In genomic region chr6:127768223-127768622, GRCh38 we compare ENCODE assay signal across 24 cellular contexts.
"Had no signal": no experiment of that assay in that cellular context is flagged by ENCODE, and none has a peak within 500 bp of the region (broad histone marks: within the 10 kb centered on the region; RNA-seq: fewer than 3 reads in every experiment).

No MANE protein-coding gene starts in this region.

- H3K27ac ChIP-seq: epithelial cell of prostate, esophagus muscularis mucosa, gastrocnemius medialis, heart right ventricle, neural progenitor cell, ovary, suprapubic skin, thyroid gland had no signal

- H3K27me3 ChIP-seq: esophagus muscularis mucosa, gastrocnemius medialis, heart right ventricle, neural progenitor cell, ovary, suprapubic skin, thyroid gland had no signal

- H2AFZ ChIP-seq: neural progenitor cell had no signal

- H3K27me3 Mint-ChIP-seq: progenitor cell of endocrine pancreas, type B pancreatic cell had no signal

- H3K4me1 Mint-ChIP-seq: natural killer cell, neural progenitor cell had no signal

- H3K36me3 Mint-ChIP-seq: natural killer cell, neural progenitor cell, type B pancreatic cell had no signal

- DNase-seq: effector memory CD4-positive, alpha-beta T cell; gastrocnemius medialis; heart right ventricle; hypothalamus; islet precursor cell; mammary epithelial cell; mucosa of descending colon; natural killer cell; nucleus accumbens; ovary; right cardiac atrium; stimulated activated CD4-positive, alpha-beta T cell treated with anti-CD3 and anti-CD28 coated beads, Interleukin-4, amount 100 ng/mL, for 1 hour; stimulated activated CD8-positive, alpha-beta memory T cell treated with anti-CD3 and anti-CD28 coated beads, Interleukin-4, amount 100 ng/mL, for 48 hours; stimulated activated naive CD8-positive, alpha-beta T cell treated with anti-CD3 and anti-CD28 coated beads, Interleukin-15, Interleukin-2, amounts not matched to agents 100 U/mL and 50 U/mL, for 24 hours; thyroid gland had no signal

- H3K4me2 ChIP-seq: neural progenitor cell had no signal

- H3K27ac Mint-ChIP-seq: natural killer cell; neural progenitor cell; progenitor cell of endocrine pancreas; stimulated activated effector memory CD8-positive, alpha-beta T cell treated with anti-CD3 and anti-CD28 coated beads, Interleukin-12 subunit alpha, Interleukin-12 subunit beta, amount 100 ng/mL, for 72 hours; type B pancreatic cell had no signal

- FAIRE-seq: urothelium cell line had no signal

- H3K4me1 ChIP-seq: esophagus muscularis mucosa, gastrocnemius medialis, heart right ventricle, neural progenitor cell, suprapubic skin, thyroid gland had no signal

- H3K4me3 ChIP-seq: esophagus muscularis mucosa, gastrocnemius medialis, heart right ventricle, mucosa of descending colon, neural progenitor cell, ovary, suprapubic skin, thyroid gland had no signal

- H3K9ac ChIP-seq: neural progenitor cell had no signal

- H3K36me3 ChIP-seq: esophagus muscularis mucosa, gastrocnemius medialis, heart right ventricle, neural progenitor cell, ovary, suprapubic skin, thyroid gland had no signal

- H3K9me3 ChIP-seq: esophagus muscularis mucosa, gastrocnemius medialis, mucosa of descending colon, ovary, suprapubic skin, thyroid gland had no signal

- H3K9me3 Mint-ChIP-seq: neural progenitor cell; stimulated activated effector memory CD8-positive, alpha-beta T cell treated with anti-CD3 and anti-CD28 coated beads, Interleukin-12 subunit alpha, Interleukin-12 subunit beta, amount 100 ng/mL, for 72 hours; type B pancreatic cell had no signal

- H3K4me3 Mint-ChIP-seq: natural killer cell; neural progenitor cell; stimulated activated effector memory CD8-positive, alpha-beta T cell treated with anti-CD3 and anti-CD28 coated beads, Interleukin-12 subunit alpha, Interleukin-12 subunit beta, amount 100 ng/mL, for 72 hours; type B pancreatic cell had no signal

- ATAC-seq: gastrocnemius medialis; heart right ventricle; left lobe of liver; mucosa of descending colon; natural killer cell; right cardiac atrium; stimulated activated effector memory CD8-positive, alpha-beta T cell treated with anti-CD3 and anti-CD28 coated beads, Interleukin-12 subunit alpha, Interleukin-12 subunit beta, amount 100 ng/mL, for 72 hours; stimulated activated naive CD8-positive, alpha-beta T cell treated with anti-CD3 and anti-CD28 coated beads, Interleukin-15, Interleukin-2, amounts not matched to agents 100 U/mL and 50 U/mL, for 24 hours had no signal
